In genomic region chrX:116290359-116290758, GRCh38 we compare ENCODE assay signal across 36 cellular contexts.
"Had no signal": no experiment of that assay in that cellular context is flagged by ENCODE, and none has a peak within 500 bp of the region (broad histone marks: within the 10 kb centered on the region; RNA-seq: fewer than 3 reads in every experiment).

No MANE protein-coding gene starts in this region.

- H3K4me1 ChIP-seq: esophagus squamous epithelium, gastrocnemius medialis, left ventricle myocardium inferior, prostate gland, sigmoid colon, thyroid gland, upper lobe of left lung, vagina had no signal

- H3K36me3 ChIP-seq: brain microvascular endothelial cell, esophagus squamous epithelium, gastrocnemius medialis, left ventricle myocardium inferior, neutrophil, ovary, prostate gland, sigmoid colon, thyroid gland, upper lobe of left lung, vagina, WERI-Rb-1 had no signal

- FAIRE-seq: endothelial cell of umbilical vein, small intestine had no signal

- H3K27ac ChIP-seq: brain microvascular endothelial cell, esophagus squamous epithelium, gastrocnemius medialis, left ventricle myocardium inferior, neutrophil, ovary, prostate gland, sigmoid colon, thyroid gland, upper lobe of left lung, vagina, WERI-Rb-1 had no signal

- ATAC-seq: activated CD4-positive, CD25-positive, alpha-beta regulatory T cell treated with anti-CD3 and anti-CD28 coated beads, Interleukin-2, amount 50 U/mL, for 24 hours; gastrocnemius medialis; stimulated activated memory B cell treated with anti-CD40 and anti-IgM and Interleukin-4, amounts not matched to agents 10 μg/mL and 1 μg/mL and 100 μg/mL, for 72 hours; stimulated activated naive CD8-positive, alpha-beta T cell treated with anti-CD3 and anti-CD28 coated beads, Interleukin-15, amount 100 ng/mL, for 72 hours; T-helper 17 cell had no signal

- H3K4me3 ChIP-seq: esophagus squamous epithelium, gastrocnemius medialis, left ventricle myocardium inferior, lung, ovary, prostate gland, sigmoid colon, thyroid gland, upper lobe of left lung, vagina had no signal

- H3K9me3 ChIP-seq: esophagus squamous epithelium, gastrocnemius medialis, left ventricle myocardium inferior, neutrophil, ovary, prostate gland, sigmoid colon, thyroid gland, upper lobe of left lung, vagina had no signal

- DNase-seq: activated CD4-positive, alpha-beta memory T cell treated with anti-CD3 and anti-CD28 coated beads for 36 hours; activated CD4-positive, alpha-beta T cell treated with anti-CD3 and anti-CD28 coated beads for 48 hours; activated CD8-positive, alpha-beta memory T cell treated with anti-CD3 and anti-CD28 coated beads, Interleukin-2, amount 50 U/mL, for 4 hours; activated gamma-delta T cell; activated naive CD4-positive, alpha-beta T cell treated with anti-CD3 and anti-CD28 coated beads, Interleukin-2, amount 10 ng/mL, durations not matched to agents 7 days and 5 days; activated T-cell treated with anti-CD3 and anti-CD28 coated beads, Interleukin-2, amount 50 U/mL, for 1 hour; amniotic stem cell; brain microvascular endothelial cell; central memory CD4-positive, alpha-beta T cell; esophagus squamous epithelium; gastrocnemius medialis; head of caudate nucleus; hippocampal formation; immature natural killer cell; kidney glomerular epithelial cell; left ventricle myocardium inferior; naive B cell; nephron progenitor cell; ovary; sigmoid colon; stimulated activated CD4-positive, alpha-beta T cell treated with anti-CD3 and anti-CD28 coated beads, Interleukin-4, amount 100 ng/mL, for 24 hours; stimulated activated CD8-positive, alpha-beta memory T cell treated with anti-CD3 and anti-CD28 coated beads, Interleukin-4, amount 100 ng/mL, for 48 hours; stimulated activated naive CD8-positive, alpha-beta T cell treated with anti-CD3 and anti-CD28 coated beads, Interleukin-15, amount 100 ng/mL, for 72 hours; T-helper 17 cell; T1000; thyroid gland; upper lobe of left lung; WERI-Rb-1 had no signal

- H3K27me3 ChIP-seq: brain microvascular endothelial cell, esophagus squamous epithelium, gastrocnemius medialis, neutrophil, ovary, sigmoid colon, thyroid gland, upper lobe of left lung, vagina had no signal
